ENCODE assay signal across 8 cellular contexts in the genomic region with DNA sequence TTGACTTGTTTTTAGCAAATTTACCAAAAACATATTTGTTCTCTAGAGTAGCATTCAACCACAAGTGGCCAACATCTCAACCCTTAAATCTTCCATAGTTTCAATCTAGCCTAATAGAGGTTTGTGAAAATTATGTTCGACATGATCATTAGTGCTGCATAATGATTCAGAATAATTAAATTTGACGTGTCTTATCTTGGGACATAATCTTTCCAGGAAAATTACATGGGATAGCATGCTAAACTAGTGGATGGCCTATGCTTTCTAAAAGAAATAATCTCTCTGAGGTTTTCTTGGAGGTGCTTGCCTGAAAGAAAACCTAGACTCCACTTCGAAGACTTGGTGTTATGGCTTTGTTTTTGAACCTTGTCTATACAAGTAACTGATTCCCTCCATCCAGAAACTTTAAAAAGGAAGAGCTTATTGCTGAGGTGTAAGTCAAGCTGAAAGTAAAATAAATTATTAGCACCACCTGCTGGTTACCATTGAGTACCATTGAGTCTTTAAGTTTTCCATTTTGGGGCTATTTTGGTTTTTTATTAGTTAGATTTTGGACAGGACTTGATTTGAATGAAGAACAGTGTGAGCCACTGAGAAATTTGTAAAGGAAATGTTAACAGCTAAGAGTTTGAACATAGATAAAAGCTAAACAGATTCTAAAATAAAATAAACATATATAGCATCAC. TPM values are rescaled to one million over a fixed set of nuclear protein-coding genes. Genes with fewer than 3 reads are reported as not detected.
A peak's percentile ranks its signal among the peaks of the same experiment; 100 is the strongest.
DNase-seq lines count a peak whose midpoint lies in the region; ATAC-seq and TF ChIP-seq lines count a peak whose summit lies in the region.

No MANE protein-coding gene starts in this region.

- peak overlapping the region in 1 of 3 donors; percentile 46 for H3K27ac Mint-ChIP-seq in CD4-positive, CD25-positive, alpha-beta regulatory T cell

- H3K4me3 ChIP-seq in CD4-positive, CD25-positive, alpha-beta regulatory T cell (ENCODE audit: low read depth, low read length) = no peak overlapping the region
- no peak overlapping the region for H3K4me3 ChIP-seq in GM23248
- H3K4me3 ChIP-seq in suprapubic skin = no peak overlapping the region

- H3K9me2 ChIP-seq in GM23248 (ENCODE audit: insufficient read depth) = no peaks in the 10 kb centered on the region

- peaks cover 7 to 19% (median 10%) of the 10 kb centered on the region in 4 donors for H3K4me1 Mint-ChIP-seq in CD4-positive, CD25-positive, alpha-beta regulatory T cell

- peak in 1 of 2 donors; percentile 41 for ATAC-seq in CD4-positive, CD25-positive, alpha-beta regulatory T cell (ENCODE audit: low read depth in 2 of 2)
- no peak for ATAC-seq in GM19395 (IDR thresholded peaks at IDR 0.05; ENCODE audit: unreplicated experiment)

- H4K20me1 ChIP-seq in GM23248 (ENCODE audit: insufficient read depth) = no peaks in the 10 kb centered on the region

- peak in 2 of 3 donors; percentile 46 to 52 for DNase-seq in CD4-positive, CD25-positive, alpha-beta regulatory T cell
- peak; percentile 60 for DNase-seq in GM23248
- DNase-seq in SK-MEL-5 (ENCODE audit: low read depth, low spot score) = peak; percentile 67
- peak; percentile 70 for DNase-seq in fibroblast of peridontal ligament (ENCODE audit: extremely low read depth)
- no peak for DNase-seq in suprapubic skin (ENCODE audit: low spot score in 2 of 2)
- no peak for DNase-seq in caudate nucleus (lab: John Stamatoyannopoulos, UW)
- no peak for DNase-seq in activated effector memory CD4-positive, alpha-beta T cell treated with anti-CD3 and anti-CD28 coated beads, Interleukin-2, amount 50 U/mL, for 16 hours

- H3K36me3 Mint-ChIP-seq in CD4-positive, CD25-positive, alpha-beta regulatory T cell = peaks cover 52% of the 10 kb centered on the region

- peak; percentile 12 to 24 for TF ChIP-seq CTCF in suprapubic skin (IDR thresholded peaks at IDR 0.05)

- peaks cover 6% of the 10 kb centered on the region for H3F3A ChIP-seq in GM23248 (ENCODE audit: insufficient read depth)

- peaks cover 89% of the 10 kb centered on the region for H3K36me3 ChIP-seq in CD4-positive, CD25-positive, alpha-beta regulatory T cell (ENCODE audit: control insufficient read depth, insufficient read depth, low read length)
- H3K36me3 ChIP-seq in GM23248 (ENCODE audit: low read depth) (peaks cover 25% of the 10 kb centered on the region; the same call in 1 of the 2 replicates), suprapubic skin (peaks cover 51% of the 10 kb centered on the region)

- TF ChIP-seq POLR2A in suprapubic skin (IDR thresholded peaks at IDR 0.05) = no peak

- H3K9ac ChIP-seq in GM23248 = no peak overlapping the region

- no peak for TF ChIP-seq EP300 in suprapubic skin (IDR thresholded peaks at IDR 0.05)

- H3K9me3 ChIP-seq in CD4-positive, CD25-positive, alpha-beta regulatory T cell (ENCODE audit: control insufficient read depth in 2 of 2, low read length in 2 of 2) = no peaks in the 10 kb centered on the region
- H3K9me3 ChIP-seq in GM23248 (ENCODE audit: low read depth) (no peaks in the 10 kb centered on the region), suprapubic skin (no peaks in the 10 kb centered on the region)

- no peak overlapping the region for H3K4me3 Mint-ChIP-seq in CD4-positive, CD25-positive, alpha-beta regulatory T cell

- H3K9me3 Mint-ChIP-seq in CD4-positive, CD25-positive, alpha-beta regulatory T cell = no peaks in the 10 kb centered on the region

- H3K79me2 ChIP-seq in GM23248 (ENCODE audit: insufficient read depth) = no peaks in the 10 kb centered on the region

- H3K4me2 ChIP-seq in GM23248 (ENCODE audit: unreplicated experiment) = no peak overlapping the region

- H2AFZ ChIP-seq in GM23248 = no peak overlapping the region

- H3K4me1 ChIP-seq in CD4-positive, CD25-positive, alpha-beta regulatory T cell (ENCODE audit: control insufficient read depth, insufficient read depth, low read length, poor library complexity, severe bottlenecking) = no peaks in the 10 kb centered on the region
- peaks cover 17% of the 10 kb centered on the region; the same call in 1 of the 2 replicates for H3K4me1 ChIP-seq in GM23248 (ENCODE audit: insufficient read depth)
- H3K4me1 ChIP-seq in suprapubic skin = peaks cover 7% of the 10 kb centered on the region

- no peaks in the 10 kb centered on the region for H3K27me3 Mint-ChIP-seq in CD4-positive, CD25-positive, alpha-beta regulatory T cell

- no peaks in the 10 kb centered on the region for H3K27me3 ChIP-seq in CD4-positive, CD25-positive, alpha-beta regulatory T cell (ENCODE audit: control insufficient read depth, insufficient read depth, low read length)
- H3K27me3 ChIP-seq in GM23248 (replicated peaks; ENCODE audit: insufficient read depth) (no peaks in the 10 kb centered on the region), suprapubic skin (no peaks in the 10 kb centered on the region)

- WGBS in GM23248 (ENCODE audit: low coverage in 1 of 2, low lambda C conversion rate in 2 of 2, missing lambda C conversion rate in 2 of 2), 2 experiments = 59 to 64% methylated on average over 3 of the region's 3 CpGs
- 45% methylated on average over 3 of the region's 3 CpGs for WGBS in suprapubic skin

- in situ Hi-C loops in GM23248 (cut with MboI) (loop anchor here (10.0 kb wide), 1 partner anchor 233 kb away; no protein-coding TSS in a partner anchor), SK-MEL-5 (cut with HindIII; ENCODE audit: low pct_unique_long_range_greater_than_20kb, low sequenced_read_pairs) (no loop called here)

- H3K27ac ChIP-seq in CD4-positive, CD25-positive, alpha-beta regulatory T cell (ENCODE audit: insufficient read depth, low read length, poor library complexity, severe bottlenecking) = no peak overlapping the region
- H3K27ac ChIP-seq in GM23248 (no peak overlapping the region), suprapubic skin (no peak overlapping the region), caudate nucleus (ENCODE audit: low read depth, low read length) (no peak overlapping the region)

RNA-seq across cellular contexts. Expression of a gene that starts 32.7 kb away (rescaled TPM):
- total RNA-seq in CD4-positive, CD25-positive, alpha-beta regulatory T cell = 57.2 TPM
- 100 to 1,000 TPM; 186 to 214 (median 193) TPM for polyA plus RNA-seq in CD4-positive, CD25-positive, alpha-beta regulatory T cell
- total RNA-seq in GM23248 (2014; rRNA removed; shearing (Covaris generic)) = 202 and 220 TPM in 2 replicates
- polyA plus RNA-seq in GM23248 (2016; fragmentation: Nextera tagmentation; extraction: Ambion mirVana) = 166 and 177 TPM in 2 replicates
- total RNA-seq in SK-MEL-5 (2014; rRNA removed; shearing (Covaris generic)) = 412 and 442 TPM in 2 replicates
- 250 and 325 TPM in 2 replicates for polyA plus RNA-seq in SK-MEL-5 (2015; cell fraction: cytosol; rRNA removed)
- polyA plus RNA-seq in SK-MEL-5 (2015; cell fraction: nucleus; rRNA removed) = 49.2 and 54.4 TPM in 2 replicates
- 100 to 1,000 TPM in 2 of 4 donors, 10 to 100 TPM in 2; 69.3 to 112 (median 99.0) TPM for total RNA-seq in suprapubic skin

Comparison
In these comparisons a context has a peak if more than half of its experiments do, and no peak if none do; other contexts are left out.
1. DNase-seq: peak in CD4-positive, CD25-positive, alpha-beta regulatory T cell (2 of 3), GM23248 (single experiment), SK-MEL-5 (single experiment) and fibroblast of peridontal ligament (single experiment); none in suprapubic skin (0 of 2), caudate nucleus (0 of 61) and activated effector memory CD4-positive, alpha-beta T cell treated with anti-CD3 and anti-CD28 coated beads, Interleukin-2, amount 50 U/mL, for 16 hours (single experiment).